Comparison of ENCODE assay signal across 18 cellular contexts in genomic region chr6:18634912-18635311, GRCh38.
DNase-seq lines count a peak whose midpoint lies in the region; ATAC-seq and TF ChIP-seq lines count a peak whose summit lies in the region.
"Had no signal": no experiment of that assay in that cellular context is flagged by ENCODE, and none has a peak within 500 bp of the region (broad histone marks: within the 10 kb centered on the region; RNA-seq: fewer than 3 reads in every experiment).

No MANE protein-coding gene starts in this region.

- H2BK15ac ChIP-seq in neuronal stem cell (ENCODE audit: low read length): no peak overlapping the region

- H3K23ac ChIP-seq in neuronal stem cell (ENCODE audit: low read depth, low read length, poor library complexity): no peak overlapping the region

- H3K14ac ChIP-seq in neuronal stem cell (ENCODE audit: low read length): no peak overlapping the region

- no peak overlapping the region for H2BK12ac ChIP-seq in neuronal stem cell (ENCODE audit: low read length)

- no peaks in the 10 kb centered on the region; the same call in 1 of the 2 replicates for H3K9me2 ChIP-seq in GM23338 (ENCODE audit: insufficient read depth)

- H4K8ac ChIP-seq in neuronal stem cell (ENCODE audit: low read depth, low read length): no peak overlapping the region

- H3K4me1 ChIP-seq in GM23338 (ENCODE audit: insufficient read depth) (no peaks in the 10 kb centered on the region), neuronal stem cell (ENCODE audit: control insufficient read depth in 2 of 2, insufficient read depth in 1 of 2, low read depth in 1 of 2, low read length in 2 of 2) (no peaks in the 10 kb centered on the region)
- H3K4me1 ChIP-seq: A549, Caco-2 had no signal

- no peaks in the 10 kb centered on the region for H3K36me3 ChIP-seq in GM23338 (ENCODE audit: insufficient read depth)
- H3K36me3 ChIP-seq in neuronal stem cell (replicated peaks in 1 of 2; ENCODE audit: control insufficient read depth in 2 of 2, insufficient read depth in 2 of 2, low read length in 2 of 2): no peaks in the 10 kb centered on the region
- H3K36me3 ChIP-seq: BLaER1 treated with 17β-estradiol and CSF1 and Interleukin-3, amounts not matched to agents 10 nM and 100 nM had no signal

- H3K9me3 ChIP-seq in neuronal stem cell (replicated peaks in 1 of 2; ENCODE audit: control insufficient read depth in 2 of 2, insufficient read depth in 1 of 2, low read depth in 1 of 2, low read length in 2 of 2): no peaks in the 10 kb centered on the region
- H3K9me3 ChIP-seq: A549; BLaER1 treated with 17β-estradiol and CSF1 and Interleukin-3, amounts not matched to agents 10 nM and 100 nM; Caco-2 had no signal

- no peak overlapping the region for H4K91ac ChIP-seq in neuronal stem cell (ENCODE audit: low read depth, low read length, poor library complexity)

- H3K4me1 Mint-ChIP-seq in GM23338: no peaks in the 10 kb centered on the region
- H3K4me1 Mint-ChIP-seq: B cell had no signal

- H3K27me3 ChIP-seq in GM23338 (ENCODE audit: insufficient read depth) (no peaks in the 10 kb centered on the region), neuronal stem cell (ENCODE audit: control insufficient read depth in 3 of 3, insufficient read depth in 3 of 3, low read depth in 1 of 3, low read length in 3 of 3) (no peaks in the 10 kb centered on the region)
- H3K27me3 ChIP-seq: BLaER1 treated with 17β-estradiol and CSF1 and Interleukin-3, amounts not matched to agents 10 nM and 100 nM had no signal

- DNase-seq in GM23338 (ENCODE audit: low spot score) (no peak), amniotic epithelial cell (ENCODE audit: low read depth) (peak; percentile 17), neuronal stem cell (ENCODE audit: low spot score) (no peak), GM13976 (ENCODE audit: low spot score) (no peak), epidermal melanocyte (ENCODE audit: insufficient read length, low spot score) (no peak)
- DNase-seq: AML-193; Caco-2; Calu3; CD4-positive, alpha-beta T cell; CD8-positive, alpha-beta T cell; DMS79 treated with DMSO at 0.1 percent for 48 hours; GF-D8 had no signal

- no peaks in the 10 kb centered on the region for H3K79me1 ChIP-seq in neuronal stem cell (ENCODE audit: low read depth, low read length)

- no peak overlapping the region for H3K4ac ChIP-seq in neuronal stem cell (ENCODE audit: low read length)

- H3K27ac ChIP-seq in GM23338 (ENCODE audit: low read depth): no peak overlapping the region
- H3K27ac ChIP-seq in neuronal stem cell (replicated peaks; ENCODE audit: low read length): no peak overlapping the region
- H3K27ac ChIP-seq: 22Rv1; A549; BLaER1 treated with 17β-estradiol and CSF1 and Interleukin-3, amounts not matched to agents 10 nM and 100 nM; C4-2B had no signal

- no peaks in the 10 kb centered on the region for H3K79me2 ChIP-seq in GM23338 (replicated peaks; ENCODE audit: insufficient read depth)

- H2AFZ ChIP-seq in GM23338: peak overlapping the region; percentile 79
- H2AFZ ChIP-seq in neuronal stem cell (ENCODE audit: low read length): peak overlapping the region; percentile 17

- in situ Hi-C loops in GM13976 (cut with MboI; ENCODE audit: low sequenced_read_pairs, unreplicated experiment): no loop called here

- no peaks in the 10 kb centered on the region for H3K9me3 Mint-ChIP-seq in GM23338
- H3K9me3 Mint-ChIP-seq: CD8-positive, alpha-beta T cell had no signal

- H3K4me3 Mint-ChIP-seq in GM23338: no peak overlapping the region
- H3K4me3 Mint-ChIP-seq: B cell; CD4-positive, alpha-beta T cell; CD8-positive, alpha-beta T cell had no signal

- no peak overlapping the region for H2BK5ac ChIP-seq in neuronal stem cell (ENCODE audit: low read length)

- no CpG with 5 or more reads among the region's 6 CpGs for WGBS in neuronal stem cell (ENCODE audit: extremely low coverage in 2 of 2, insufficient read length in 2 of 2, insufficient replicate concordance in 1 of 2), 2 donors

- H3K9ac ChIP-seq in neuronal stem cell (ENCODE audit: low read depth, low read length, poor library complexity): no peak overlapping the region
- H3K9ac ChIP-seq: BLaER1 treated with 17β-estradiol and CSF1 and Interleukin-3, amounts not matched to agents 10 nM and 100 nM had no signal

- H4K20me1 ChIP-seq in GM23338 (replicated peaks; ENCODE audit: insufficient read depth): no peaks in the 10 kb centered on the region
- H4K20me1 ChIP-seq: BLaER1 treated with 17β-estradiol and CSF1 and Interleukin-3, amounts not matched to agents 10 nM and 100 nM had no signal

- H3K27ac Mint-ChIP-seq in GM23338: no peak overlapping the region
- H3K27ac Mint-ChIP-seq: B cell; CD4-positive, alpha-beta T cell; CD8-positive, alpha-beta T cell had no signal

- H3K4me2 ChIP-seq in GM23338 (no peak overlapping the region), neuronal stem cell (ENCODE audit: insufficient read depth, low read length, poor library complexity, severe bottlenecking) (no peak overlapping the region)
- H3K4me2 ChIP-seq: A549 had no signal

- H3K4me3 ChIP-seq in GM23338 (no peak overlapping the region), neuronal stem cell (ENCODE audit: low read length in 2 of 2) (no peak overlapping the region)
- H3K4me3 ChIP-seq: A549; BLaER1 treated with 17β-estradiol and CSF1 and Interleukin-3, amounts not matched to agents 10 nM and 100 nM had no signal

- H3F3A ChIP-seq in GM23338 (replicated peaks; ENCODE audit: low read depth): no peaks in the 10 kb centered on the region

- no peak for ATAC-seq in GM23338
- no peak for ATAC-seq in HG02981 (IDR thresholded peaks at IDR 0.05; ENCODE audit: unreplicated experiment)
- ATAC-seq: A549; CD8-positive, alpha-beta T cell had no signal

- no peak overlapping the region for H2BK120ac ChIP-seq in neuronal stem cell (ENCODE audit: low read depth, low read length)

- H3K36me3 Mint-ChIP-seq in GM23338 (ENCODE audit: low read depth): no peaks in the 10 kb centered on the region
- H3K36me3 Mint-ChIP-seq: CD8-positive, alpha-beta T cell had no signal

- H2AK5ac ChIP-seq in neuronal stem cell (ENCODE audit: low read depth, low read length): no peak overlapping the region

- H3K27me3 Mint-ChIP-seq in GM23338 (ENCODE audit: insufficient read depth, low read depth, poor library complexity): no peaks in the 10 kb centered on the region

- no peak overlapping the region for H3K18ac ChIP-seq in neuronal stem cell (ENCODE audit: low read length)

- TF ChIP-seq CTCF in GM23338 (conservative IDR thresholded peaks at IDR 0.05; ENCODE audit: low read depth in 2 of 2): no peak
- no peak for TF ChIP-seq CTCF in GM13976 (IDR thresholded peaks at IDR 0.05; ENCODE audit: borderline replicate concordance, control extremely low read depth, extremely low read depth, insufficient read depth, missing control alignments)

TF ChIP-seq in GM23338, 12 proteins besides CTCF, POLR2A, EP300 and RAD21 (continues in another document):
- TF ChIP-seq POLR2AphosphoS5 (IDR thresholded peaks at IDR 0.05; ENCODE audit: low read depth) (no peak), REST (IDR thresholded peaks at IDR 0.05; ENCODE audit: unreplicated experiment) (no peak), NANOG (IDR thresholded peaks at IDR 0.05; ENCODE audit: borderline replicate concordance) (no peak), STAT1 (IDR thresholded peaks at IDR 0.05; ENCODE audit: unreplicated experiment) (no peak), CREB1 (CRISPR knock-in tag; IDR thresholded peaks at IDR 0.05; ENCODE audit: low read depth) (no peak), ZNF331 (CRISPR knock-in tag; IDR thresholded peaks at IDR 0.05; ENCODE audit: low read depth) (no peak), EZH2phosphoT487 (IDR thresholded peaks at IDR 0.05; ENCODE audit: unreplicated experiment) (no peak), ZNF114 (CRISPR knock-in tag; IDR thresholded peaks at IDR 0.05) (no peak), ETS1 (IDR thresholded peaks at IDR 0.05) (no peak), EZH2 (IDR thresholded peaks at IDR 0.05; ENCODE audit: low read depth, unreplicated experiment) (no peak), JUNB (IDR thresholded peaks at IDR 0.05; ENCODE audit: unreplicated experiment) (no peak)
